Comparison of ENCODE assay signal across 1 cellular context in genomic region chr7:22350466-22351328, GRCh38.
TF ChIP-seq lines count a peak whose summit lies in the region.

No MANE protein-coding gene starts in this region.

TF ChIP-seq in K562, 482 proteins besides CTCF, POLR2A, EP300 and RAD21 (continued from another document and continues in another):
- TF ChIP-seq, protein P1, sequence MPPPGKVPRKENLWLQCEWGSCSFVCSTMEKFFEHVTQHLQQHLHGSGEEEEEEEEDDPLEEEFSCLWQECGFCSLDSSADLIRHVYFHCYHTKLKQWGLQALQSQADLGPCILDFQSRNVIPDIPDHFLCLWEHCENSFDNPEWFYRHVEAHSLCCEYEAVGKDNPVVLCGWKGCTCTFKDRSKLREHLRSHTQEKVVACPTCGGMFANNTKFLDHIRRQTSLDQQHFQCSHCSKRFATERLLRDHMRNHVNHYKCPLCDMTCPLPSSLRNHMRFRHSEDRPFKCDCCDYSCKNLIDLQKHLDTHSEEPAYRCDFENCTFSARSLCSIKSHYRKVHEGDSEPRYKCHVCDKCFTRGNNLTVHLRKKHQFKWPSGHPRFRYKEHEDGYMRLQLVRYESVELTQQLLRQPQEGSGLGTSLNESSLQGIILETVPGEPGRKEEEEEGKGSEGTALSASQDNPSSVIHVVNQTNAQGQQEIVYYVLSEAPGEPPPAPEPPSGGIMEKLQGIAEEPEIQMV (tag; conservative IDR thresholded peaks at IDR 0.05; ENCODE audit: low read depth) = no peak
- no peak for TF ChIP-seq GTF2F1 (IDR thresholded peaks at IDR 0.05; ENCODE audit: low read depth, low read length)
- TF ChIP-seq BCLAF1 (IDR thresholded peaks at IDR 0.05; ENCODE audit: borderline replicate concordance in 1 of 2, control insufficient read depth in 1 of 2, low read depth in 2 of 2, low read length in 1 of 2) = 0 out of 4 replicates have a peak, but pooled peaks of 1 of the 2 experiments have one; percentile 44
- TF ChIP-seq CHD1 (IDR thresholded peaks at IDR 0.05; ENCODE audit: low read length) = no peak
- no peak for TF ChIP-seq HLTF (IDR thresholded peaks at IDR 0.05)
- no peak for TF ChIP-seq USF2 (CRISPR knock-in tag; IDR thresholded peaks at IDR 0.05)
- TF ChIP-seq YY1 (IDR thresholded peaks at IDR 0.05; ENCODE audit: borderline replicate concordance in 1 of 3, control insufficient read depth in 1 of 3, extremely low read depth in 1 of 3, insufficient read depth in 3 of 3, insufficient read length in 1 of 3, insufficient replicate concordance in 2 of 3, low read depth in 1 of 3, low read length in 2 of 3) = peak in 1 of 3 experiments; percentile 75
- TF ChIP-seq MTA3 (IDR thresholded peaks at IDR 0.05; ENCODE audit: borderline replicate concordance) = peak; percentile 89; the same call in 1 of the 2 replicates
- TF ChIP-seq, protein P2, sequence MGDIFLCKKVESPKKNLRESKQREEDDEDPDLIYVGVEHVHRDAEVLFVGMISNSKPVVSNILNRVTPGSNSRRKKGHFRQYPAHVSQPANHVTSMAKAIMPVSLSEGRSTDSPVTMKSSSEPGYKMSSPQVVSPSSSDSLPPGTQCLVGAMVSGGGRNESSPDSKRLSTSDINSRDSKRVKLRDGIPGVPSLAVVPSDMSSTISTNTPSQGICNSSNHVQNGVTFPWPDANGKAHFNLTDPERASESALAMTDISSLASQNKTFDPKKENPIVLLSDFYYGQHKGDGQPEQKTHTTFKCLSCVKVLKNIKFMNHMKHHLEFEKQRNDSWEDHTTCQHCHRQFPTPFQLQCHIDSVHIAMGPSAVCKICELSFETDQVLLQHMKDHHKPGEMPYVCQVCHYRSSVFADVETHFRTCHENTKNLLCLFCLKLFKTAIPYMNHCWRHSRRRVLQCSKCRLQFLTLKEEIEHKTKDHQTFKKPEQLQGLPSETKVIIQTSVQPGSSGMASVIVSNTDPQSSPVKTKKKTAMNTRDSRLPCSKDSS (IDR thresholded peaks at IDR 0.05; ENCODE audit: low read depth, partially characterized antibody) = no peak
- no peak for TF ChIP-seq SRSF7 (optimal IDR thresholded peaks at IDR 0.05; ENCODE audit: low read depth, low read length)
- TF ChIP-seq, protein P3, sequence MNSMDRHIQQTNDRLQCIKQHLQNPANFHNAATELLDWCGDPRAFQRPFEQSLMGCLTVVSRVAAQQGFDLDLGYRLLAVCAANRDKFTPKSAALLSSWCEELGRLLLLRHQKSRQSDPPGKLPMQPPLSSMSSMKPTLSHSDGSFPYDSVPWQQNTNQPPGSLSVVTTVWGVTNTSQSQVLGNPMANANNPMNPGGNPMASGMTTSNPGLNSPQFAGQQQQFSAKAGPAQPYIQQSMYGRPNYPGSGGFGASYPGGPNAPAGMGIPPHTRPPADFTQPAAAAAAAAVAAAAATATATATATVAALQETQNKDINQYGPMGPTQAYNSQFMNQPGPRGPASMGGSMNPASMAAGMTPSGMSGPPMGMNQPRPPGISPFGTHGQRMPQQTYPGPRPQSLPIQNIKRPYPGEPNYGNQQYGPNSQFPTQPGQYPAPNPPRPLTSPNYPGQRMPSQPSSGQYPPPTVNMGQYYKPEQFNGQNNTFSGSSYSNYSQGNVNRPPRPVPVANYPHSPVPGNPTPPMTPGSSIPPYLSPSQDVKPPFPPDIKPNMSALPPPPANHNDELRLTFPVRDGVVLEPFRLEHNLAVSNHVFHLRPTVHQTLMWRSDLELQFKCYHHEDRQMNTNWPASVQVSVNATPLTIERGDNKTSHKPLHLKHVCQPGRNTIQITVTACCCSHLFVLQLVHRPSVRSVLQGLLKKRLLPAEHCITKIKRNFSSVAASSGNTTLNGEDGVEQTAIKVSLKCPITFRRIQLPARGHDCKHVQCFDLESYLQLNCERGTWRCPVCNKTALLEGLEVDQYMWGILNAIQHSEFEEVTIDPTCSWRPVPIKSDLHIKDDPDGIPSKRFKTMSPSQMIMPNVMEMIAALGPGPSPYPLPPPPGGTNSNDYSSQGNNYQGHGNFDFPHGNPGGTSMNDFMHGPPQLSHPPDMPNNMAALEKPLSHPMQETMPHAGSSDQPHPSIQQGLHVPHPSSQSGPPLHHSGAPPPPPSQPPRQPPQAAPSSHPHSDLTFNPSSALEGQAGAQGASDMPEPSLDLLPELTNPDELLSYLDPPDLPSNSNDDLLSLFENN (IDR thresholded peaks at IDR 0.05; ENCODE audit: low read depth in 2 of 2, low read length in 2 of 2) = peak in 1 of 2 experiments; percentile 93; a peak in 2 of 4 replicates
- TF ChIP-seq HSF4 (CRISPR knock-in tag; IDR thresholded peaks at IDR 0.05; ENCODE audit: borderline replicate concordance) = 0 out of 2 replicates have a peak, but pooled peaks have one; percentile 14
- TF ChIP-seq TAF9B (IDR thresholded peaks at IDR 0.05; ENCODE audit: partially characterized antibody) = peak; percentile 55
- peak; percentile 83 for TF ChIP-seq MYC (IDR thresholded peaks at IDR 0.05; ENCODE audit: low read depth, low read length)
- TF ChIP-seq MYC (CRISPR knock-in tag; IDR thresholded peaks at IDR 0.05; ENCODE audit: borderline replicate concordance, low read depth) = no peak
- TF ChIP-seq, protein P4, sequence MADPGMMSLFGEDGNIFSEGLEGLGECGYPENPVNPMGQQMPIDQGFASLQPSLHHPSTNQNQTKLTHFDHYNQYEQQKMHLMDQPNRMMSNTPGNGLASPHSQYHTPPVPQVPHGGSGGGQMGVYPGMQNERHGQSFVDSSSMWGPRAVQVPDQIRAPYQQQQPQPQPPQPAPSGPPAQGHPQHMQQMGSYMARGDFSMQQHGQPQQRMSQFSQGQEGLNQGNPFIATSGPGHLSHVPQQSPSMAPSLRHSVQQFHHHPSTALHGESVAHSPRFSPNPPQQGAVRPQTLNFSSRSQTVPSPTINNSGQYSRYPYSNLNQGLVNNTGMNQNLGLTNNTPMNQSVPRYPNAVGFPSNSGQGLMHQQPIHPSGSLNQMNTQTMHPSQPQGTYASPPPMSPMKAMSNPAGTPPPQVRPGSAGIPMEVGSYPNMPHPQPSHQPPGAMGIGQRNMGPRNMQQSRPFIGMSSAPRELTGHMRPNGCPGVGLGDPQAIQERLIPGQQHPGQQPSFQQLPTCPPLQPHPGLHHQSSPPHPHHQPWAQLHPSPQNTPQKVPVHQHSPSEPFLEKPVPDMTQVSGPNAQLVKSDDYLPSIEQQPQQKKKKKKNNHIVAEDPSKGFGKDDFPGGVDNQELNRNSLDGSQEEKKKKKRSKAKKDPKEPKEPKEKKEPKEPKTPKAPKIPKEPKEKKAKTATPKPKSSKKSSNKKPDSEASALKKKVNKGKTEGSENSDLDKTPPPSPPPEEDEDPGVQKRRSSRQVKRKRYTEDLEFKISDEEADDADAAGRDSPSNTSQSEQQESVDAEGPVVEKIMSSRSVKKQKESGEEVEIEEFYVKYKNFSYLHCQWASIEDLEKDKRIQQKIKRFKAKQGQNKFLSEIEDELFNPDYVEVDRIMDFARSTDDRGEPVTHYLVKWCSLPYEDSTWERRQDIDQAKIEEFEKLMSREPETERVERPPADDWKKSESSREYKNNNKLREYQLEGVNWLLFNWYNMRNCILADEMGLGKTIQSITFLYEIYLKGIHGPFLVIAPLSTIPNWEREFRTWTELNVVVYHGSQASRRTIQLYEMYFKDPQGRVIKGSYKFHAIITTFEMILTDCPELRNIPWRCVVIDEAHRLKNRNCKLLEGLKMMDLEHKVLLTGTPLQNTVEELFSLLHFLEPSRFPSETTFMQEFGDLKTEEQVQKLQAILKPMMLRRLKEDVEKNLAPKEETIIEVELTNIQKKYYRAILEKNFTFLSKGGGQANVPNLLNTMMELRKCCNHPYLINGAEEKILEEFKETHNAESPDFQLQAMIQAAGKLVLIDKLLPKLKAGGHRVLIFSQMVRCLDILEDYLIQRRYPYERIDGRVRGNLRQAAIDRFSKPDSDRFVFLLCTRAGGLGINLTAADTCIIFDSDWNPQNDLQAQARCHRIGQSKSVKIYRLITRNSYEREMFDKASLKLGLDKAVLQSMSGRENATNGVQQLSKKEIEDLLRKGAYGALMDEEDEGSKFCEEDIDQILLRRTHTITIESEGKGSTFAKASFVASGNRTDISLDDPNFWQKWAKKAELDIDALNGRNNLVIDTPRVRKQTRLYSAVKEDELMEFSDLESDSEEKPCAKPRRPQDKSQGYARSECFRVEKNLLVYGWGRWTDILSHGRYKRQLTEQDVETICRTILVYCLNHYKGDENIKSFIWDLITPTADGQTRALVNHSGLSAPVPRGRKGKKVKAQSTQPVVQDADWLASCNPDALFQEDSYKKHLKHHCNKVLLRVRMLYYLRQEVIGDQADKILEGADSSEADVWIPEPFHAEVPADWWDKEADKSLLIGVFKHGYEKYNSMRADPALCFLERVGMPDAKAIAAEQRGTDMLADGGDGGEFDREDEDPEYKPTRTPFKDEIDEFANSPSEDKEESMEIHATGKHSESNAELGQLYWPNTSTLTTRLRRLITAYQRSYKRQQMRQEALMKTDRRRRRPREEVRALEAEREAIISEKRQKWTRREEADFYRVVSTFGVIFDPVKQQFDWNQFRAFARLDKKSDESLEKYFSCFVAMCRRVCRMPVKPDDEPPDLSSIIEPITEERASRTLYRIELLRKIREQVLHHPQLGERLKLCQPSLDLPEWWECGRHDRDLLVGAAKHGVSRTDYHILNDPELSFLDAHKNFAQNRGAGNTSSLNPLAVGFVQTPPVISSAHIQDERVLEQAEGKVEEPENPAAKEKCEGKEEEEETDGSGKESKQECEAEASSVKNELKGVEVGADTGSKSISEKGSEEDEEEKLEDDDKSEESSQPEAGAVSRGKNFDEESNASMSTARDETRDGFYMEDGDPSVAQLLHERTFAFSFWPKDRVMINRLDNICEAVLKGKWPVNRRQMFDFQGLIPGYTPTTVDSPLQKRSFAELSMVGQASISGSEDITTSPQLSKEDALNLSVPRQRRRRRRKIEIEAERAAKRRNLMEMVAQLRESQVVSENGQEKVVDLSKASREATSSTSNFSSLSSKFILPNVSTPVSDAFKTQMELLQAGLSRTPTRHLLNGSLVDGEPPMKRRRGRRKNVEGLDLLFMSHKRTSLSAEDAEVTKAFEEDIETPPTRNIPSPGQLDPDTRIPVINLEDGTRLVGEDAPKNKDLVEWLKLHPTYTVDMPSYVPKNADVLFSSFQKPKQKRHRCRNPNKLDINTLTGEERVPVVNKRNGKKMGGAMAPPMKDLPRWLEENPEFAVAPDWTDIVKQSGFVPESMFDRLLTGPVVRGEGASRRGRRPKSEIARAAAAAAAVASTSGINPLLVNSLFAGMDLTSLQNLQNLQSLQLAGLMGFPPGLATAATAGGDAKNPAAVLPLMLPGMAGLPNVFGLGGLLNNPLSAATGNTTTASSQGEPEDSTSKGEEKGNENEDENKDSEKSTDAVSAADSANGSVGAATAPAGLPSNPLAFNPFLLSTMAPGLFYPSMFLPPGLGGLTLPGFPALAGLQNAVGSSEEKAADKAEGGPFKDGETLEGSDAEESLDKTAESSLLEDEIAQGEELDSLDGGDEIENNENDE (IDR thresholded peaks at IDR 0.05; ENCODE audit: low read depth, low read length) = no peak
- no peak for TF ChIP-seq ZNF512 (tag; IDR thresholded peaks at IDR 0.05)
- TF ChIP-seq ARHGAP35 (IDR thresholded peaks at IDR 0.05; ENCODE audit: partially characterized antibody) = no peak
- no peak for TF ChIP-seq NFIX (CRISPR knock-in tag; IDR thresholded peaks at IDR 0.05; ENCODE audit: low read depth)
- no peak for TF ChIP-seq GTF3C2 (IDR thresholded peaks at IDR 0.05; ENCODE audit: borderline replicate concordance, extremely low read depth, insufficient read length)
